ENCODE assay signal across 8 cellular contexts in genomic region chr17:61927211-61928100, GRCh38. TPM values are rescaled to one million over a fixed set of nuclear protein-coding genes. Genes with fewer than 3 reads are reported as not detected.
DNase-seq lines count a peak whose midpoint lies in the region; ATAC-seq, FAIRE-seq and TF ChIP-seq lines count a peak whose summit lies in the region.

TSS of gene INTS2 (minus strand) at chr17:61927982. CDS start at chr17:61926644, 1,338 bp downstream.

- DNase-seq in NCI-H2227 (lab: John Stamatoyannopoulos, UW; ENCODE audit: unreplicated experiment) (peak; percentile 94), WERI-Rb-1 (peak; percentile 98), mammary epithelial cell (peak; percentile 92), immature natural killer cell (peak; percentile 93 to 95 (median 93)), smooth muscle cell of the brain vasculature (ENCODE audit: low read depth, low spot score) (peak; percentile 86)

- peaks cover 21% of the 10 kb centered on the region for H3K79me2 ChIP-seq in mammary epithelial cell (ENCODE audit: insufficient read depth, low read length)

- TF ChIP-seq CTCF in WERI-Rb-1 (IDR thresholded peaks at IDR 0.05; ENCODE audit: low read depth, low read length): no peak
- no peak for TF ChIP-seq CTCF in mammary epithelial cell (conservative IDR thresholded peaks at IDR 0.05 in 1 of 2, IDR thresholded peaks at IDR 0.05 in 1 of 2; ENCODE audit: extremely low read depth in 1 of 2, insufficient read depth in 1 of 2, low read depth in 1 of 2, low read length in 2 of 2)

- 2% methylated on average over 30 of the region's 58 CpGs for WGBS in mammary epithelial cell (ENCODE audit: low coverage, missing lambda C conversion rate)

- H3K4me1 Mint-ChIP-seq in immature natural killer cell: peaks cover 17 to 25% of the 10 kb centered on the region in 2 donors

- H3K27ac ChIP-seq in WERI-Rb-1 (peak within 1 kb of the TSS; percentile 84), mammary epithelial cell (ENCODE audit: insufficient read depth, low read depth, low read length) (peak within 1 kb of the TSS; percentile 63)

- FAIRE-seq in A204.1 (lab: Jason Lieb, UNC): peak; percentile 77

- H3K9ac ChIP-seq in mammary epithelial cell (ENCODE audit: insufficient read depth, low read length): peak within 1 kb of the TSS; percentile 77

- TSS peak; percentile 79 for BruUV-seq in mammary epithelial cell (replicated peaks; lab: Mats Ljungman, UMichigan)

- H4K20me1 ChIP-seq in mammary epithelial cell (ENCODE audit: insufficient read depth, low read length): no peaks in the 10 kb centered on the region

- peak within 1 kb of the TSS; percentile 86 to 97 (median 94) for H3K4me3 Mint-ChIP-seq in immature natural killer cell

- CTCF ChIA-PET in mammary epithelial cell (lab: Charles Lee; ENCODE audit: low non-redundant PET): interaction anchor here (0.8 kb wide), 1 partner anchor 182 kb away, joined by 9 read pairs; no protein-coding TSS in a partner anchor

- H3K27ac Mint-ChIP-seq in immature natural killer cell: peak within 1 kb of the TSS; percentile 93 to 97 (median 94)

- H3K9me3 Mint-ChIP-seq in immature natural killer cell: no peaks in the 10 kb centered on the region

- peak within 1 kb of the TSS; percentile 89 for H2AFZ ChIP-seq in mammary epithelial cell (ENCODE audit: low read depth, low read length)

- H3K27me3 Mint-ChIP-seq in immature natural killer cell (ENCODE audit: low read depth in 3 of 3): peaks cover 7 to 18% (median 18%) of the 10 kb centered on the region in 3 donors

- dilution Hi-C loops in mammary epithelial cell (cut with HindIII; ENCODE audit: low sequenced_read_pairs): no loop called here

- intact Hi-C loops in mammary epithelial cell (cut with micrococcal nuclease): loop anchor here (1.0 to 2.0 kb wide), 2 partner anchors 65 to 139 kb away; partner anchors contain the start of gene BRIP1

- in situ Hi-C loops in mammary epithelial cell (cut with MboI; ENCODE audit: low sequenced_read_pairs in 2 of 2): no loop called here

- peaks cover 35% of the 10 kb centered on the region for H3K36me3 ChIP-seq in WERI-Rb-1
- H3K36me3 ChIP-seq in mammary epithelial cell (ENCODE audit: insufficient read depth, low read length): peaks cover 7% of the 10 kb centered on the region

- H3K9me3 ChIP-seq in WERI-Rb-1 (ENCODE audit: severe bottlenecking) (no peaks in the 10 kb centered on the region), mammary epithelial cell (replicated peaks; ENCODE audit: insufficient read depth, low read length) (no peaks in the 10 kb centered on the region)

- H3K4me3 ChIP-seq in WERI-Rb-1 (ENCODE audit: low read depth, low read length): peak within 1 kb of the TSS; percentile 91
- peak within 1 kb of the TSS; percentile 65 to 79 (median 65) for H3K4me3 ChIP-seq in mammary epithelial cell (replicated peaks in 1 of 3; ENCODE audit: insufficient read depth in 1 of 3, low read depth in 2 of 3, low read length in 3 of 3)

- H3K27me3 ChIP-seq in WERI-Rb-1 (ENCODE audit: insufficient read depth, low read depth, severe bottlenecking) (no peaks in the 10 kb centered on the region), mammary epithelial cell (ENCODE audit: insufficient read depth, low read length) (no peaks in the 10 kb centered on the region)

- ATAC-seq in GM18873 (IDR thresholded peaks at IDR 0.05; ENCODE audit: low FRiP score, unreplicated experiment) (peak; percentile 52), HG03139 (IDR thresholded peaks at IDR 0.05; ENCODE audit: unreplicated experiment) (peak; percentile 75)

- H3K4me1 ChIP-seq in mammary epithelial cell (ENCODE audit: insufficient read depth, low read length): peaks cover 14% of the 10 kb centered on the region

- peaks cover 4 to 6% (median 5%) of the 10 kb centered on the region in 3 donors for H3K36me3 Mint-ChIP-seq in immature natural killer cell

- H3K4me2 ChIP-seq in mammary epithelial cell (ENCODE audit: insufficient read depth, low read depth, low read length): peak within 1 kb of the TSS; percentile 84

RNA-seq across cellular contexts. Expression of gene INTS2, which starts in this region (rescaled TPM):
- total RNA-seq in mammary epithelial cell: 10 to 100 TPM; 14.4 to 20.3 TPM
- 5.5 TPM for polyA plus RNA-seq in mammary epithelial cell
- 16.2 TPM for polyA minus RNA-seq in mammary epithelial cell
- 1 to 10 TPM; 2.3 to 5.9 (median 3.2) TPM for polyA plus RNA-seq in immature natural killer cell

Comparison
In these comparisons a context has a peak if more than half of its experiments do, and no peak if none do; other contexts are left out.
1. Peak in every context shown above with its lines: DNase-seq, ATAC-seq, H3K4me3 ChIP-seq and H3K27ac ChIP-seq.